ENCODE assay signal across 8 cellular contexts in the genomic region with DNA sequence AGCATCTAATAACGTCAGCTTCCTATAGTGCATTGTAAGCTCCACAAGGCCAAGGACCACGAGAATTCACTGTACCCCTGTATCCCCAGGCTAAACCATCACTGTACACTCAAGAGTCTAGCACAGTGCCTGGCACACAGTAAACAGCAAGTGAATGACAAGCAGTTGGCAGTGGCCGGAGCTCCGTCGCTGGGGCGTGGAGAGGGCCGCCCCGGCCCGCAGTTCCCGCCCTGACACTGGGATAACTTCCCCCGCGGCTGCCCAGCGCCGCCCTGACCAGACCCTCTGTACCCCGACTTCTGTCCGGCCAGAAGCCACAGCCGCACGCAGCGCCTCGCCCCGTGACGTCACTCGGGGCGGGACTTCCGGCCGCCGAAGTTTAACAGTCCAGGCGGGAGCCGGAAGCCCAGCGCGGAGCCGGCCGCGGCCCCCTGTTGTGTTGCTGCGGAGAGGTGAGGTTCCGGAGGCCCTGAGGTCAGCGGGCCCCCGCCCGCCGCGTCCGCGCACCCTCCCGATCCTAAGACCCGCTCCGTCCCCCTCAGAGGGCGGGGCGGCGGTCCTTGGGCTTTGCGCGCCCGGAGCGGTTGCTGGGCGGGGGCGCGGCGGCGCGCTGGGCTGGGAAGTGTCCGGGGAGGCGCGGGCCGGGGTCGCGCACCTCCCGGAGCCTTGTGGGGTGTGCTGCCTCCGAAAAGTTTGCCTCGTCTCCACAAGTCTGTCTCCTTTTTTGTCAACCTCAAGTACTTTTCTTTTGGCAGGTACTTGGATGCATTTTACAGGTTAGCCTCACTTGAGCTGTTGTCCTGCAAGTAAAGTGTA. TPM values are rescaled to one million over a fixed set of nuclear protein-coding genes. Genes with fewer than 3 reads are reported as not detected.
DNase-seq lines count a peak whose midpoint lies in the region; FAIRE-seq lines count a peak whose summit lies in the region.

A gene with protein sequence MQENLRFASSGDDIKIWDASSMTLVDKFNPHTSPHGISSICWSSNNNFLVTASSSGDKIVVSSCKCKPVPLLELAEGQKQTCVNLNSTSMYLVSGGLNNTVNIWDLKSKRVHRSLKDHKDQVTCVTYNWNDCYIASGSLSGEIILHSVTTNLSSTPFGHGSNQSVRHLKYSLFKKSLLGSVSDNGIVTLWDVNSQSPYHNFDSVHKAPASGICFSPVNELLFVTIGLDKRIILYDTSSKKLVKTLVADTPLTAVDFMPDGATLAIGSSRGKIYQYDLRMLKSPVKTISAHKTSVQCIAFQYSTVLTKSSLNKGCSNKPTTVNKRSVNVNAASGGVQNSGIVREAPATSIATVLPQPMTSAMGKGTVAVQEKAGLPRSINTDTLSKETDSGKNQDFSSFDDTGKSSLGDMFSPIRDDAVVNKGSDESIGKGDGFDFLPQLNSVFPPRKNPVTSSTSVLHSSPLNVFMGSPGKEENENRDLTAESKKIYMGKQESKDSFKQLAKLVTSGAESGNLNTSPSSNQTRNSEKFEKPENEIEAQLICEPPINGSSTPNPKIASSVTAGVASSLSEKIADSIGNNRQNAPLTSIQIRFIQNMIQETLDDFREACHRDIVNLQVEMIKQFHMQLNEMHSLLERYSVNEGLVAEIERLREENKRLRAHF (plus strand): TSS at position 409 of the 816 bp plus-strand sequence. CDS start 2,503 bp downstream, outside the sequence.

- H3K27me3 ChIP-seq in neuronal stem cell (ENCODE audit: control insufficient read depth in 3 of 3, insufficient read depth in 3 of 3, low read depth in 1 of 3, low read length in 3 of 3) (no peaks in the 10 kb centered on the region), subcutaneous abdominal adipose tissue (ENCODE audit: control insufficient read depth in 5 of 5, insufficient read depth in 4 of 5, low read length in 5 of 5) (no peaks in the 10 kb centered on the region)

- no CpG with 5 or more reads among the region's 68 CpGs for WGBS in neuronal stem cell (ENCODE audit: extremely low coverage in 2 of 2, insufficient read length in 2 of 2, insufficient replicate concordance in 1 of 2), 2 donors

- peak within 1 kb of the TSS; percentile 81 for H3K27ac ChIP-seq in neuronal stem cell (replicated peaks; ENCODE audit: low read length)
- H3K27ac ChIP-seq in subcutaneous abdominal adipose tissue (ENCODE audit: low read depth, low read length) = peak within 1 kb of the TSS; percentile 71

- H3K9me3 ChIP-seq in neuronal stem cell (replicated peaks in 1 of 2; ENCODE audit: control insufficient read depth in 2 of 2, insufficient read depth in 1 of 2, low read depth in 1 of 2, low read length in 2 of 2) = peaks cover 0 to 2% of the 10 kb centered on the region in 2 donors
- H3K9me3 ChIP-seq in subcutaneous abdominal adipose tissue (ENCODE audit: control insufficient read depth in 5 of 5, low read length in 5 of 5) = no peaks in the 10 kb centered on the region

- peak within 1 kb of the TSS; percentile 1 for H2BK5ac ChIP-seq in neuronal stem cell (ENCODE audit: low read length)

- peak within 1 kb of the TSS; percentile 56 to 81 for H3K4me3 ChIP-seq in neuronal stem cell (ENCODE audit: low read length in 2 of 2)
- H3K4me3 ChIP-seq in subcutaneous abdominal adipose tissue (ENCODE audit: low read depth in 1 of 5, low read length in 5 of 5) = peak within 1 kb of the TSS; percentile 83 to 98 (median 86)

- H3K4ac ChIP-seq in neuronal stem cell (ENCODE audit: low read length) = peak within 1 kb of the TSS; percentile 58

- H3K23ac ChIP-seq in neuronal stem cell (ENCODE audit: low read depth, low read length, poor library complexity) = peak within 1 kb of the TSS; percentile 28

- peak within 1 kb of the TSS; percentile 89 for H4K8ac ChIP-seq in neuronal stem cell (ENCODE audit: low read depth, low read length)

- no peak within 1 kb of the TSS for H2BK120ac ChIP-seq in neuronal stem cell (ENCODE audit: low read depth, low read length)

- H3K14ac ChIP-seq in neuronal stem cell (ENCODE audit: low read length) = peak within 1 kb of the TSS; percentile 94

- DNase-seq in G401 (ENCODE audit: low spot score) = peak; percentile 61
- peak; percentile 68 for DNase-seq in H4 (ENCODE audit: low spot score)
- peak; percentile 81 for DNase-seq in LHCN-M2 (ENCODE audit: low read depth)
- peak; percentile 75 for DNase-seq in SK-MEL-5 (ENCODE audit: low read depth, low spot score)
- DNase-seq in activated naive CD4-positive, alpha-beta T cell treated with Interleukin-2 at 50 U/mL for 16 hours = peak; percentile 84
- peak; percentile 90 to 91 for DNase-seq in frontal cortex (ENCODE audit: low spot score in 2 of 2)
- peak; percentile 85 for DNase-seq in neuronal stem cell (ENCODE audit: low spot score)

- FAIRE-seq in frontal cortex (lab: Jason Lieb, UNC) = no peak

- H3K4me1 ChIP-seq in neuronal stem cell (ENCODE audit: control insufficient read depth in 2 of 2, insufficient read depth in 1 of 2, low read depth in 1 of 2, low read length in 2 of 2) (peaks cover 10 to 15% of the 10 kb centered on the region in 2 donors), subcutaneous abdominal adipose tissue (ENCODE audit: control insufficient read depth in 5 of 5, insufficient read depth in 5 of 5, low read length in 5 of 5) (peaks cover 0 to 22% (median 20%) of the 10 kb centered on the region in 5 donors)

- H3K79me1 ChIP-seq in neuronal stem cell (ENCODE audit: low read depth, low read length) = peaks cover 3% of the 10 kb centered on the region

- peak within 1 kb of the TSS; percentile 93 for H3K18ac ChIP-seq in neuronal stem cell (ENCODE audit: low read length)

- H3K9ac ChIP-seq in neuronal stem cell (ENCODE audit: low read depth, low read length, poor library complexity) (peak within 1 kb of the TSS; percentile 87), subcutaneous abdominal adipose tissue (ENCODE audit: low read length in 5 of 5) (peak within 1 kb of the TSS; percentile 75 to 96 (median 87))

- in situ Hi-C loops in G401 (cut with HindIII; ENCODE audit: low sequenced_read_pairs) (no loop called here), SK-MEL-5 (cut with HindIII; ENCODE audit: low pct_unique_long_range_greater_than_20kb, low sequenced_read_pairs) (no loop called here)

- H2AFZ ChIP-seq in neuronal stem cell (ENCODE audit: low read length) = peak within 1 kb of the TSS; percentile 99

- H2BK15ac ChIP-seq in neuronal stem cell (ENCODE audit: low read length) = no peak within 1 kb of the TSS

- H3K36me3 ChIP-seq in neuronal stem cell (replicated peaks in 1 of 2; ENCODE audit: control insufficient read depth in 2 of 2, insufficient read depth in 2 of 2, low read length in 2 of 2) (peaks cover 0 to 17% of the 10 kb centered on the region in 2 donors), subcutaneous abdominal adipose tissue (ENCODE audit: control insufficient read depth in 5 of 5, insufficient read depth in 5 of 5, low read length in 5 of 5) (no peaks in the 10 kb centered on the region)

- H4K91ac ChIP-seq in neuronal stem cell (ENCODE audit: low read depth, low read length, poor library complexity) = no peak within 1 kb of the TSS

- no peak within 1 kb of the TSS for H2AK5ac ChIP-seq in neuronal stem cell (ENCODE audit: low read depth, low read length)

- peak within 1 kb of the TSS; percentile 59 for H3K4me2 ChIP-seq in neuronal stem cell (ENCODE audit: insufficient read depth, low read length, poor library complexity, severe bottlenecking)

- H2BK12ac ChIP-seq in neuronal stem cell (ENCODE audit: low read length) = no peak within 1 kb of the TSS

RNA-seq across cellular contexts. Expression of the gene that starts here (rescaled TPM):
- 36.3 and 46.4 TPM in 2 replicates for total RNA-seq in G401 (2014; rRNA removed; shearing (Covaris generic))
- 30.7 and 46.8 TPM in 2 replicates for total RNA-seq in H4 (2014; rRNA removed; shearing (Covaris generic))
- total RNA-seq in LHCN-M2 (2014; rRNA removed) (42.1 and 50.5 TPM in 2 replicates), frontal cortex (13.9 TPM)
- 10.4 TPM for polyA plus RNA-seq in LHCN-M2 (2012)
- total RNA-seq in SK-MEL-5 (2014; rRNA removed; shearing (Covaris generic)) = 31.9 and 37.3 TPM in 2 replicates
- 7.5 and 11.7 TPM in 2 replicates for polyA plus RNA-seq in SK-MEL-5 (2015; cell fraction: cytosol; rRNA removed)
- polyA plus RNA-seq in SK-MEL-5 (2015; cell fraction: nucleus; rRNA removed) = 14.6 and 15.3 TPM in 2 replicates
- polyA plus RNA-seq in neuronal stem cell (2013, experiment 1 of 2) = 25.3 TPM
- 26.5 TPM for polyA plus RNA-seq in neuronal stem cell (2013, experiment 2 of 2)

Comparison
In these comparisons a context has a peak if more than half of its experiments do, and no peak if none do; other contexts are left out.
1. Peak in every context shown above with its lines: DNase-seq, H3K4me3 ChIP-seq and H3K27ac ChIP-seq.